8 cellular contexts compared by ENCODE assay signal in the genomic region with DNA sequence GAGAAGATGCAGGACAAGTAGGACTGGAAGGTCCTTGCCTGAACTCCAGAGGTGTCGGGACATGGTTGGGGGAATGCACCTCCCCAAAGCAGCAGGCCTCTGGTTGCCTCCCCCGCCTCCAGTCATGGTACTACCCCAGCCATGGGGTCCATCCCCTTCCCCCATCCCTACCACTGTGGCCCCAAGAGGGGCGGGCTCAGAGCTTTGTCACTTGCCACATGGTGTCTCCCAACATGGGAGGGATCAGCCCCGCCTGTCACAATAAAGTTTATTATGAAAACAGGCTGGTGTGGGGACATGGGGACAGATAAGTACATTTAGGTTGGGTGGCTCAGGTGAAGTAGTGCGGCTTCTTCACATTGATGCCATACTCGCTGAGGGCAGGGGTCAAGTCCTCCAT. TPM values are rescaled to one million over a fixed set of nuclear protein-coding genes. Genes with fewer than 3 reads are reported as not detected.
A peak's percentile ranks its signal among the peaks of the same experiment; 100 is the strongest.
DNase-seq lines count a peak whose midpoint lies in the region; ATAC-seq and TF ChIP-seq lines count a peak whose summit lies in the region.

No MANE protein-coding gene starts in this region.

- CTCF ChIA-PET in activated CD4-positive, alpha-beta memory T cell treated with anti-CD3 and anti-CD28 coated beads, Interleukin-2, amount 10 ng/mL, durations not matched to agents 7 days and 5 days (lab: Charles Lee): interaction anchor here (3.1 kb wide), 1 partner anchor 73 kb away, joined by 30 read pairs; the partner anchor contains the start of gene MRPL17

- H3F3A ChIP-seq in GM23338 (replicated peaks; ENCODE audit: low read depth): peaks cover 10% of the 10 kb centered on the region; the same call in 1 of the 2 replicates

- H2AFZ ChIP-seq in GM23338: no peak overlapping the region

- DNase-seq in GM23338 (ENCODE audit: low spot score): no peak
- peak; percentile 15 for DNase-seq in activated CD4-positive, alpha-beta memory T cell treated with anti-CD3 and anti-CD28 coated beads, Interleukin-2, amount 10 ng/mL, durations not matched to agents 7 days and 5 days
- no peak for DNase-seq in fibroblast of the aortic adventitia (ENCODE audit: low read depth)
- no peak for DNase-seq in retinal pigment epithelial cell (ENCODE audit: low read depth)
- DNase-seq in NK-92 (lab: John Stamatoyannopoulos, UW; ENCODE audit: unreplicated experiment): no peak
- no peak for DNase-seq in putamen (ENCODE audit: low spot score)

- no peaks in the 10 kb centered on the region; the same call in 1 of the 2 replicates for H4K20me1 ChIP-seq in GM23338 (replicated peaks; ENCODE audit: insufficient read depth)

- H3K4me1 Mint-ChIP-seq in GM23338: peaks cover 20% of the 10 kb centered on the region
- peaks cover 44% of the 10 kb centered on the region for H3K4me1 Mint-ChIP-seq in activated CD4-positive, alpha-beta memory T cell treated with anti-CD3 and anti-CD28 coated beads, Interleukin-2, amount 10 ng/mL, durations not matched to agents 7 days and 5 days

- peaks cover 35% of the 10 kb centered on the region for H3K36me3 ChIP-seq in GM23338 (ENCODE audit: insufficient read depth)

- H3K4me3 Mint-ChIP-seq in GM23338: peak overlapping the region; percentile 87; the same call in 2 of the 3 replicates
- H3K4me3 Mint-ChIP-seq in activated CD4-positive, alpha-beta memory T cell treated with anti-CD3 and anti-CD28 coated beads, Interleukin-2, amount 10 ng/mL, durations not matched to agents 7 days and 5 days: peak overlapping the region; percentile 88

- peaks cover 51% of the 10 kb centered on the region for H3K36me3 Mint-ChIP-seq in GM23338 (ENCODE audit: low read depth)
- peaks cover 55% of the 10 kb centered on the region for H3K36me3 Mint-ChIP-seq in activated CD4-positive, alpha-beta memory T cell treated with anti-CD3 and anti-CD28 coated beads, Interleukin-2, amount 10 ng/mL, durations not matched to agents 7 days and 5 days (ENCODE audit: low read depth)

- peak overlapping the region; percentile 92; the same call in 1 of the 2 replicates for H3K4me2 ChIP-seq in GM23338

- no peaks in the 10 kb centered on the region for H3K9me2 ChIP-seq in GM23338 (ENCODE audit: insufficient read depth)

- peaks cover 31% of the 10 kb centered on the region for H3K79me2 ChIP-seq in GM23338 (replicated peaks; ENCODE audit: insufficient read depth)

- H3K27me3 ChIP-seq in GM23338 (ENCODE audit: insufficient read depth): no peaks in the 10 kb centered on the region

- TF ChIP-seq CTCF in GM23338 (conservative IDR thresholded peaks at IDR 0.05; ENCODE audit: low read depth in 2 of 2) (no peak), fibroblast of the aortic adventitia (IDR thresholded peaks at IDR 0.05; ENCODE audit: insufficient read depth, low read length) (no peak), retinal pigment epithelial cell (conservative IDR thresholded peaks at IDR 0.05; ENCODE audit: low read depth, low read length) (no peak)

- peaks cover 18% of the 10 kb centered on the region for H3K27me3 Mint-ChIP-seq in GM23338 (ENCODE audit: insufficient read depth, low read depth, poor library complexity)
- H3K27me3 Mint-ChIP-seq in activated CD4-positive, alpha-beta memory T cell treated with anti-CD3 and anti-CD28 coated beads, Interleukin-2, amount 10 ng/mL, durations not matched to agents 7 days and 5 days: no peaks in the 10 kb centered on the region

- POLR2A ChIA-PET in activated CD4-positive, alpha-beta memory T cell treated with anti-CD3 and anti-CD28 coated beads, Interleukin-2, amount 10 ng/mL, durations not matched to agents 7 days and 5 days (lab: Charles Lee): interaction anchor here (1.7 to 2.9 kb wide), 4 partner anchors 9 to 72 kb away, joined by 6 to 37 read pairs (median 12); partner anchors contain the start of genes MRPL17 and TPP1

- H3K4me3 ChIP-seq in GM23338 (peak overlapping the region; percentile 80), fibroblast of the aortic adventitia (ENCODE audit: low read depth, low read length) (peak overlapping the region; percentile 80), retinal pigment epithelial cell (ENCODE audit: low read length) (peak overlapping the region; percentile 76)

- H3K4me1 ChIP-seq in GM23338 (ENCODE audit: insufficient read depth): peaks cover 26% of the 10 kb centered on the region

- H3K27ac Mint-ChIP-seq in GM23338: peak overlapping the region; percentile 73; the same call in 1 of the 2 replicates
- peak overlapping the region; percentile 87 for H3K27ac Mint-ChIP-seq in activated CD4-positive, alpha-beta memory T cell treated with anti-CD3 and anti-CD28 coated beads, Interleukin-2, amount 10 ng/mL, durations not matched to agents 7 days and 5 days

- peak overlapping the region; percentile 69; the same call in 1 of the 2 replicates for H3K27ac ChIP-seq in GM23338 (ENCODE audit: low read depth)

- ATAC-seq in GM23338 (no peak), GM21367 (IDR thresholded peaks at IDR 0.05; ENCODE audit: unreplicated experiment) (no peak), HG03095 (IDR thresholded peaks at IDR 0.05; ENCODE audit: unreplicated experiment) (no peak)

- no peaks in the 10 kb centered on the region for H3K9me3 Mint-ChIP-seq in GM23338
- H3K9me3 Mint-ChIP-seq in activated CD4-positive, alpha-beta memory T cell treated with anti-CD3 and anti-CD28 coated beads, Interleukin-2, amount 10 ng/mL, durations not matched to agents 7 days and 5 days: no peaks in the 10 kb centered on the region

TF ChIP-seq in GM23338, 12 proteins besides CTCF, POLR2A, EP300 and RAD21 (continues in another document):
- no peak for TF ChIP-seq EZH2 (IDR thresholded peaks at IDR 0.05; ENCODE audit: low read depth, unreplicated experiment)
- no peak for TF ChIP-seq EZH2phosphoT487 (IDR thresholded peaks at IDR 0.05; ENCODE audit: unreplicated experiment)
- no peak for TF ChIP-seq ZNF114 (CRISPR knock-in tag; IDR thresholded peaks at IDR 0.05)
- TF ChIP-seq ZNF331 (CRISPR knock-in tag; IDR thresholded peaks at IDR 0.05; ENCODE audit: low read depth): no peak

RNA-seq across cellular contexts. Expression of gene TAF10, which starts 1.4 kb away (rescaled TPM):
- total RNA-seq in GM23338 (2014; rRNA removed; shearing (Covaris generic)): 102 and 108 TPM in 2 replicates
- 253 and 277 TPM in 2 replicates for polyA plus RNA-seq in GM23338 (2016; fragmentation: Nextera tagmentation; extraction: Ambion mirVana)
- 100 to 1,000 TPM; 159 to 161 TPM for total RNA-seq in activated CD4-positive, alpha-beta memory T cell treated with anti-CD3 and anti-CD28 coated beads, Interleukin-2, amount 10 ng/mL, durations not matched to agents 7 days and 5 days
- total RNA-seq in fibroblast of the aortic adventitia (ENCODE audit: low replicate concordance): 46.3 and 101 TPM in 2 replicates

RNA-seq across cellular contexts. Expression of gene ILK, which starts 7.0 kb away (rescaled TPM):
- 75.1 and 91.0 TPM in 2 replicates for total RNA-seq in GM23338 (2014; rRNA removed; shearing (Covaris generic))
- 62.6 and 64.5 TPM in 2 replicates for polyA plus RNA-seq in GM23338 (2016; fragmentation: Nextera tagmentation; extraction: Ambion mirVana)
- 100 to 1,000 TPM; 135 to 138 TPM for total RNA-seq in activated CD4-positive, alpha-beta memory T cell treated with anti-CD3 and anti-CD28 coated beads, Interleukin-2, amount 10 ng/mL, durations not matched to agents 7 days and 5 days
- 115 and 145 TPM in 2 replicates for total RNA-seq in fibroblast of the aortic adventitia (ENCODE audit: low replicate concordance)

RNA-seq across cellular contexts. Expression of gene RRP8, which starts 7.2 kb away (rescaled TPM):
- total RNA-seq in GM23338 (2014; rRNA removed; shearing (Covaris generic)): 7.4 and 9.8 TPM in 2 replicates
- polyA plus RNA-seq in GM23338 (2016; fragmentation: Nextera tagmentation; extraction: Ambion mirVana): 13.5 and 13.7 TPM in 2 replicates
- total RNA-seq in activated CD4-positive, alpha-beta memory T cell treated with anti-CD3 and anti-CD28 coated beads, Interleukin-2, amount 10 ng/mL, durations not matched to agents 7 days and 5 days: 10 to 100 TPM; 21.8 to 24.4 TPM
- total RNA-seq in fibroblast of the aortic adventitia (ENCODE audit: low replicate concordance): 8.2 and 10.2 TPM in 2 replicates

RNA-seq across cellular contexts. Expression of gene TPP1, which starts 8.6 kb away (rescaled TPM):
- 49.7 and 73.5 TPM in 2 replicates for total RNA-seq in GM23338 (2014; rRNA removed; shearing (Covaris generic))
- polyA plus RNA-seq in GM23338 (2016; fragmentation: Nextera tagmentation; extraction: Ambion mirVana): 18.7 and 21.7 TPM in 2 replicates
- total RNA-seq in activated CD4-positive, alpha-beta memory T cell treated with anti-CD3 and anti-CD28 coated beads, Interleukin-2, amount 10 ng/mL, durations not matched to agents 7 days and 5 days: 100 to 1,000 TPM; 130 to 131 TPM
- total RNA-seq in fibroblast of the aortic adventitia (ENCODE audit: low replicate concordance): 49.3 and 60.2 TPM in 2 replicates

RNA-seq across cellular contexts. Expression of gene DCHS1, which starts 45.0 kb away (rescaled TPM):
- 16.5 and 20.7 TPM in 2 replicates for total RNA-seq in GM23338 (2014; rRNA removed; shearing (Covaris generic))
- 1.9 and 2.3 TPM in 2 replicates for polyA plus RNA-seq in GM23338 (2016; fragmentation: Nextera tagmentation; extraction: Ambion mirVana)
- total RNA-seq in activated CD4-positive, alpha-beta memory T cell treated with anti-CD3 and anti-CD28 coated beads, Interleukin-2, amount 10 ng/mL, durations not matched to agents 7 days and 5 days: under 1 TPM; 0.23 to 0.25 TPM
- 5.2 and 19.0 TPM in 2 replicates for total RNA-seq in fibroblast of the aortic adventitia (ENCODE audit: low replicate concordance)
